ENCODE assay signal across 13 cellular contexts in the genomic region with DNA sequence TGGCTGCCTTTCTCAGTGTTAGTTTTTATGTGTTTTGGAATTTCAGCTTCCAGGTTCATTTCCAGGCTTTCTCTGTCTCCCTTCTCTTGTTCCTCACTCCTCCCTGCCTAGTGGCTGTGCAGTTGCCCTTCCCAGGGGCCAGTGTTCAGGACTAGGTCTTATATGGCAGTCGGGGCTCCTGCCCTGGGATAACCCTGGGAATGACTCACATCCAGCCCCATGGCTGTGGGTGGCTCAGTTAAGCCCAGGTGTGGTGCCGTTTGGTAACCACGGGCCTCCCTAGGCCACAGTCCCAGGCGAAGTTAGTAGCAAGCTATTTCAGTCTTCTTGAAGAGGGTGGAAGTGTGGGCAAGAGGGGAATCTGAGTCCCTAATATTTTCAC. TPM values are rescaled to one million over a fixed set of nuclear protein-coding genes. Genes with fewer than 3 reads are reported as not detected.
DNase-seq lines count a peak whose midpoint lies in the region; ATAC-seq and TF ChIP-seq lines count a peak whose summit lies in the region.
"Had no signal": no experiment of that assay in that cellular context is flagged by ENCODE, and none has a peak within 500 bp of the region (broad histone marks: within the 10 kb centered on the region; RNA-seq: fewer than 3 reads in every experiment).

No MANE protein-coding gene starts in this region.

- DNase-seq in activated CD8-positive, alpha-beta memory T cell treated with anti-CD3 and anti-CD28 coated beads for 24 hours = peak; percentile 64
- DNase-seq in activated CD8-positive, alpha-beta memory T cell treated with anti-CD3 and anti-CD28 coated beads, Interleukin-2, amount 50 U/mL, for 48 hours = no peak
- DNase-seq in Peyer's patch (peak in 2 of 3 donors; percentile 60 to 65), epithelial cell of esophagus (ENCODE audit: low read depth) (peak; percentile 86), hypothalamus (lab: John Stamatoyannopoulos, UW) (no peak)
- no peak for DNase-seq in stimulated activated naive B cell treated with anti-CD40 and anti-IgM and Interleukin-4, amounts not matched to agents 10 μg/mL and 1 μg/mL and 100 μg/mL, for 72 hours
- DNase-seq: activated gamma-delta T cell, AML-193, left cardiac atrium had no signal

- H3K9me3 ChIP-seq in Peyer's patch = no peaks in the 10 kb centered on the region
- H3K9me3 ChIP-seq: esophagus muscularis mucosa had no signal

- H3K4me1 ChIP-seq in Peyer's patch = peaks cover 0 to 26% (median 3%) of the 10 kb centered on the region in 4 donors

- H3K27me3 ChIP-seq in Peyer's patch = no peaks in the 10 kb centered on the region
- H3K27me3 ChIP-seq: esophagus muscularis mucosa had no signal

- H3K4me1 Mint-ChIP-seq in stimulated activated naive B cell treated with anti-CD40 and anti-IgM and Interleukin-4, amounts not matched to agents 10 μg/mL and 1 μg/mL and 100 μg/mL, for 72 hours = peaks cover 23 to 51% of the 10 kb centered on the region in 2 donors

- no peak for TF ChIP-seq CTCF in Peyer's patch (IDR thresholded peaks at IDR 0.05)
- no peak for TF ChIP-seq CTCF in epithelial cell of esophagus (IDR thresholded peaks at IDR 0.05; ENCODE audit: insufficient read depth, low read depth, low read length, missing control alignments)

- H3K36me3 ChIP-seq in Peyer's patch = no peaks in the 10 kb centered on the region
- H3K36me3 ChIP-seq: esophagus muscularis mucosa had no signal

- H3K36me3 Mint-ChIP-seq in stimulated activated naive B cell treated with anti-CD40 and anti-IgM and Interleukin-4, amounts not matched to agents 10 μg/mL and 1 μg/mL and 100 μg/mL, for 72 hours = no peaks in the 10 kb centered on the region

- H3K4me3 Mint-ChIP-seq in stimulated activated naive B cell treated with anti-CD40 and anti-IgM and Interleukin-4, amounts not matched to agents 10 μg/mL and 1 μg/mL and 100 μg/mL, for 72 hours = no peak overlapping the region

- no peak for ATAC-seq in stimulated activated naive B cell treated with anti-CD40 and anti-IgM and Interleukin-4, amounts not matched to agents 10 μg/mL and 1 μg/mL and 100 μg/mL, for 72 hours (replicated peaks)
- no peak for ATAC-seq in GM19351 (IDR thresholded peaks at IDR 0.05; ENCODE audit: unreplicated experiment)
- ATAC-seq: SK-N-SH treated with all-trans-retinoic acid at 6 μM for 48 hours had no signal

- peak overlapping the region in 1 of 4 donors; percentile 7 for H3K27ac ChIP-seq in Peyer's patch
- H3K27ac ChIP-seq in skin epidermis = peak overlapping the region in 12 of 21 experiments; percentile 12 to 95 (median 56)

- H3K4me3 ChIP-seq in Peyer's patch (no peak overlapping the region), epithelial cell of esophagus (ENCODE audit: low read length) (no peak overlapping the region), skin epidermis (no peak overlapping the region)
- H3K4me3 ChIP-seq: esophagus muscularis mucosa had no signal

- H3K27ac Mint-ChIP-seq in stimulated activated naive B cell treated with anti-CD40 and anti-IgM and Interleukin-4, amounts not matched to agents 10 μg/mL and 1 μg/mL and 100 μg/mL, for 72 hours = no peak overlapping the region

- H3K27me3 Mint-ChIP-seq in stimulated activated naive B cell treated with anti-CD40 and anti-IgM and Interleukin-4, amounts not matched to agents 10 μg/mL and 1 μg/mL and 100 μg/mL, for 72 hours = peaks cover 0 to 4% of the 10 kb centered on the region in 2 donors

- no peaks in the 10 kb centered on the region for H3K9me3 Mint-ChIP-seq in stimulated activated naive B cell treated with anti-CD40 and anti-IgM and Interleukin-4, amounts not matched to agents 10 μg/mL and 1 μg/mL and 100 μg/mL, for 72 hours

- TF ChIP-seq POLR2A in Peyer's patch (IDR thresholded peaks at IDR 0.05) = no peak

RNA-seq across cellular contexts. Expression of a gene that starts 57.4 kb away (rescaled TPM):
- 100 to 1,000 TPM in 3 of 4 donors, 10 to 100 TPM in 1; 70.1 to 166 (median 143) TPM for total RNA-seq in Peyer's patch

Comparison
In these comparisons a context has a peak if more than half of its experiments do, and no peak if none do; other contexts are left out.
1. DNase-seq: peak in activated CD8-positive, alpha-beta memory T cell treated with anti-CD3 and anti-CD28 coated beads for 24 hours (single experiment), Peyer's patch (2 of 3) and epithelial cell of esophagus (single experiment); none in activated CD8-positive, alpha-beta memory T cell treated with anti-CD3 and anti-CD28 coated beads, Interleukin-2, amount 50 U/mL, for 48 hours (single experiment), stimulated activated naive B cell treated with anti-CD40 and anti-IgM and Interleukin-4, amounts not matched to agents 10 μg/mL and 1 μg/mL and 100 μg/mL, for 72 hours (single experiment) and hypothalamus (0 of 51).